ENCODE assay signal across 8 cellular contexts in genomic region chr3:9397331-9397910, GRCh38. TPM values are rescaled to one million over a fixed set of nuclear protein-coding genes. Genes with fewer than 3 reads are reported as not detected.
DNase-seq lines count a peak whose midpoint lies in the region; ATAC-seq, FAIRE-seq and TF ChIP-seq lines count a peak whose summit lies in the region.

TSS of gene SETD5 (plus strand) at chr3:9397615. CDS start at chr3:9428939, 31,324 bp downstream.

- H3K4me1 ChIP-seq in Caco-2 (peaks cover 37% of the 10 kb centered on the region), NT2/D1 (ENCODE audit: insufficient read depth, insufficient read length) (peaks cover 3% of the 10 kb centered on the region), endocrine pancreas (ENCODE audit: control insufficient read depth, insufficient read depth, low read length) (peaks cover 52% of the 10 kb centered on the region), mesendoderm (ENCODE audit: control insufficient read depth, low read depth, low read length) (peaks cover 7% of the 10 kb centered on the region)

- peak within 1 kb of the TSS; percentile 100 for H3K56ac ChIP-seq in mesendoderm (ENCODE audit: low read length)

- H3K27me3 ChIP-seq in Caco-2 (replicated peaks; ENCODE audit: control insufficient read depth, insufficient read depth, low read length), result no peaks in the 10 kb centered on the region
- no peaks in the 10 kb centered on the region for H3K27me3 ChIP-seq in NT2/D1 (ENCODE audit: insufficient read depth, insufficient read length)
- no peaks in the 10 kb centered on the region for H3K27me3 ChIP-seq in endocrine pancreas (ENCODE audit: control insufficient read depth, insufficient read depth, low read length)
- H3K27me3 ChIP-seq in mesendoderm (ENCODE audit: insufficient read depth, low read length, poor library complexity), result no peaks in the 10 kb centered on the region

- H3K36me3 Mint-ChIP-seq in Caco-2 (ENCODE audit: insufficient read depth, unreplicated experiment), result peaks cover 57% of the 10 kb centered on the region

- no CpG with 5 or more reads among the region's 64 CpGs for WGBS in mesendoderm (ENCODE audit: extremely low coverage, insufficient coverage, low lambda C conversion rate)

- H3K4me2 ChIP-seq in mesendoderm (ENCODE audit: low read length), result peak within 1 kb of the TSS; percentile 76

- H3K4me3 ChIP-seq in Caco-2 (ENCODE audit: low read depth, low read length) (peak within 1 kb of the TSS; percentile 93), NT2/D1 (ENCODE audit: insufficient read length, low read depth) (peak within 1 kb of the TSS; percentile 97), endocrine pancreas (ENCODE audit: control insufficient read depth, insufficient read depth, low read length) (peak within 1 kb of the TSS; percentile 96), mesendoderm (ENCODE audit: low read length) (peak within 1 kb of the TSS; percentile 95)

- ATAC-seq in GM21381 (IDR thresholded peaks at IDR 0.05; ENCODE audit: unreplicated experiment), result peak; percentile 50

- peak; percentile 66 for FAIRE-seq in HTR-8/SVneo (lab: Jason Lieb, UNC)

- no peaks in the 10 kb centered on the region for H3K27me3 Mint-ChIP-seq in Caco-2 (ENCODE audit: insufficient read depth, unreplicated experiment)

- H3K36me3 ChIP-seq in Caco-2 (ENCODE audit: control insufficient read depth, insufficient read depth, low read length) (no peaks in the 10 kb centered on the region), NT2/D1 (ENCODE audit: insufficient read depth, insufficient read length, low read length) (peaks cover 37% of the 10 kb centered on the region), endocrine pancreas (ENCODE audit: control insufficient read depth, insufficient read depth, low read length) (no peaks in the 10 kb centered on the region), mesendoderm (ENCODE audit: control insufficient read depth, insufficient read depth, low read length) (no peaks in the 10 kb centered on the region)

- peak within 1 kb of the TSS; percentile 94 for H3K18ac ChIP-seq in mesendoderm (ENCODE audit: low read length)

- H4K5ac ChIP-seq in mesendoderm (ENCODE audit: low read length), result no peak within 1 kb of the TSS

- H2BK5ac ChIP-seq in mesendoderm (ENCODE audit: low read length), result peak within 1 kb of the TSS; percentile 94

- no peak within 1 kb of the TSS for H2BK15ac ChIP-seq in mesendoderm (replicated peaks; ENCODE audit: low read depth)

- peak within 1 kb of the TSS; percentile 95 for H3K27ac Mint-ChIP-seq in Caco-2 (ENCODE audit: unreplicated experiment)

- H3K9ac ChIP-seq in NT2/D1 (ENCODE audit: insufficient read length, low read depth) (peak within 1 kb of the TSS; percentile 100), endocrine pancreas (ENCODE audit: control insufficient read depth, insufficient read depth, low read length) (peak within 1 kb of the TSS; percentile 99), mesendoderm (ENCODE audit: low read length) (peak within 1 kb of the TSS; percentile 100)

- H3K27ac ChIP-seq in mesendoderm (ENCODE audit: low read depth, low read length), result peak within 1 kb of the TSS; percentile 99

- peak within 1 kb of the TSS; percentile 96 for H2AK5ac ChIP-seq in mesendoderm (ENCODE audit: low read length)

- POLR2A ChIA-PET in Caco-2 (lab: Charles Lee), result interaction anchor here (0.5 to 3.2 kb wide), 9 partner anchors 11 to 911 kb away, joined by 3 to 49 read pairs (median 3); partner anchors contain the start of genes RPUSD3 and THUMPD3

- intact Hi-C loops in Caco-2 (cut with micrococcal nuclease; ENCODE audit: unreplicated experiment), result no loop called here

- peaks cover 76% of the 10 kb centered on the region for H3K79me2 ChIP-seq in mesendoderm (ENCODE audit: control insufficient read depth, insufficient read depth, low read length)

- BruUV-seq in Caco-2 (replicated peaks; lab: Mats Ljungman, UMichigan), result no TSS peak

- CTCF ChIA-PET in Caco-2 (lab: Charles Lee), result interaction anchor here (1.5 to 2.3 kb wide), 2 partner anchors 34 to 44 kb away, joined by 6 to 9 read pairs; partner anchors contain the start of gene THUMPD3

- no peaks in the 10 kb centered on the region for H3K9me3 ChIP-seq in Caco-2
- no peaks in the 10 kb centered on the region for H3K9me3 ChIP-seq in NT2/D1 (ENCODE audit: insufficient read depth, low read length)
- H3K9me3 ChIP-seq in endocrine pancreas (ENCODE audit: control insufficient read depth, low read length), result no peaks in the 10 kb centered on the region

- no peak for TF ChIP-seq CTCF in Caco-2 (IDR thresholded peaks at IDR 0.05; ENCODE audit: insufficient read depth in 1 of 2, low read depth in 1 of 2, low read length in 1 of 2, severe bottlenecking in 1 of 2, unreplicated experiment in 1 of 2)

- peak; percentile 97 to 99 for DNase-seq in Caco-2
- peak; percentile 87 for DNase-seq in HTR-8/SVneo (ENCODE audit: insufficient read length, low spot score)
- peak; percentile 94 for DNase-seq in NT2/D1 (ENCODE audit: low read depth, low spot score)
- peak; percentile 97 for DNase-seq in activated CD8-positive, alpha-beta memory T cell treated with anti-CD3 and anti-CD28 coated beads, Interleukin-2, amount 50 U/mL, for 1 hour (ENCODE audit: extremely low read depth)
- peak; percentile 98 for DNase-seq in mesendoderm
- peak; percentile 98 for DNase-seq in stimulated activated CD8-positive, alpha-beta memory T cell treated with anti-CD3 and anti-CD28 coated beads, Interleukin-15, amount 100 ng/mL, for 1 hour (ENCODE audit: low read depth)

- H3K9me3 Mint-ChIP-seq in Caco-2 (ENCODE audit: unreplicated experiment), result no peaks in the 10 kb centered on the region

- H3K79me1 ChIP-seq in mesendoderm (ENCODE audit: low read length), result no peaks in the 10 kb centered on the region

- peak within 1 kb of the TSS; percentile 97 for H4K8ac ChIP-seq in mesendoderm (ENCODE audit: low read depth, low read length)

- peak within 1 kb of the TSS; percentile 91 for H3K23ac ChIP-seq in mesendoderm (ENCODE audit: low read length)

- peak within 1 kb of the TSS; percentile 97 for H3K4ac ChIP-seq in mesendoderm (ENCODE audit: low read depth, low read length)

- peak within 1 kb of the TSS; percentile 94 for H3K4me3 Mint-ChIP-seq in Caco-2 (ENCODE audit: unreplicated experiment)

- peaks cover 24% of the 10 kb centered on the region for H3K4me1 Mint-ChIP-seq in Caco-2 (ENCODE audit: low read depth, unreplicated experiment)

- peak within 1 kb of the TSS; percentile 63 for H2BK120ac ChIP-seq in mesendoderm (ENCODE audit: low read depth, low read length)

RNA-seq across cellular contexts. Expression of gene SETD5, which starts in this region (rescaled TPM):
- total RNA-seq in Caco-2 (2022), result 140 and 155 TPM in 2 replicates
- polyA plus RNA-seq in mesendoderm (2013, experiment 1 of 2), result 152 TPM
- 139 TPM for polyA plus RNA-seq in mesendoderm (2013, experiment 2 of 2)

Comparison
In these comparisons a context has a peak if more than half of its experiments do, and no peak if none do; other contexts are left out.
1. Peak in every context shown above with its lines: DNase-seq, ATAC-seq, H3K4me3 ChIP-seq and H3K27ac ChIP-seq.